30 cellular contexts compared by ENCODE assay signal in the genomic region with DNA sequence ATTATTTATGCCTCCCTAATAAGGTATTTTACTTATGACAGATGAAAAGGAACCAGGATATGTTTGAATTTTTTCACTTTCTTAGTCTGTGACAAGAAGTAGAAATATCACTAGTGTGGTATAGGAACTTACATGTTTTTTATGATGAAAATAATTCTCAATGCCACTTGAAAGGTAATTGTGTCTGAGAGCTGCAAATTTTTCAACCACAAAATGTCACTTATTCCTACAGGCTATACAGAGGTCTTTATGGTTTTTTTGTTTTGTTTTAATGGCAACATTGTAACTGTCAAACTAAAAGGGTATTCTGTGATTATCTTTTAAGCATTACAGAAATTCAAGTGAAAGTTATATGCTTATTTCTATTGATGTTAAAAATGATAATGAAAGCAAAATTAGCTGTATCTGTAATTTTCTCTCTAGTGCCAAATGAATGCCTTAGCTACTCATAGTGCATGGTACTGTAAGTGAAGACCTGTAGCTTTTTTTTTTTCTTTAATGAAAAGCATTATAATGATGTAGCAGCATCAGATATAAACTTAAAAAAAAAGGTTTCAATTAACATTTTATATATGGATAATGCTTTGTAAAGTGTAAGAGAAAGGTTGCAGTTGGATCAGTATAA. TPM values are rescaled to one million over a fixed set of nuclear protein-coding genes. Genes with fewer than 3 reads are reported as not detected.
A peak's percentile ranks its signal among the peaks of the same experiment; 100 is the strongest.
DNase-seq lines count a peak whose midpoint lies in the region; ATAC-seq and TF ChIP-seq lines count a peak whose summit lies in the region.
"Had no signal": no experiment of that assay in that cellular context is flagged by ENCODE, and none has a peak within 500 bp of the region (broad histone marks: within the 10 kb centered on the region; RNA-seq: fewer than 3 reads in every experiment).

No MANE protein-coding gene starts in this region.

- H3K4me3 Mint-ChIP-seq in natural killer cell, result no peak overlapping the region
- H3K4me3 Mint-ChIP-seq in natural killer cell treated with Interleukin-12 subunit alpha and Interleukin-12 subunit beta and Interleukin-15 and Interleukin-18, amount 100 ng/mL, for 72 hours, result no peak overlapping the region
- H3K4me3 Mint-ChIP-seq in activated CD8-positive, alpha-beta T cell treated with anti-CD3 and anti-CD28 coated beads, Interleukin-2, amount 10 ng/mL, durations not matched to agents 7 days and 5 days, result no peak overlapping the region
- H3K4me3 Mint-ChIP-seq in naive thymus-derived CD4-positive, alpha-beta T cell, result no peak overlapping the region
- H3K4me3 Mint-ChIP-seq: HFFc6, nephron had no signal

- CTCF ChIA-PET in activated CD8-positive, alpha-beta T cell treated with anti-CD3 and anti-CD28 coated beads, Interleukin-2, amount 10 ng/mL, durations not matched to agents 7 days and 5 days (lab: Charles Lee), result interaction anchor here (1.3 to 4.7 kb wide), 6 partner anchors 10 to 39 kb away, joined by 4 to 26 read pairs (median 6); a partner anchor contains a TSS
- CTCF ChIA-PET in naive thymus-derived CD4-positive, alpha-beta T cell (lab: Charles Lee), result interaction anchor here (1.0 to 1.4 kb wide), 3 partner anchors 11 to 40 kb away, joined by 3 read pairs; no protein-coding TSS in a partner anchor

- H3K27me3 ChIP-seq in naive thymus-derived CD4-positive, alpha-beta T cell (ENCODE audit: control insufficient read depth in 2 of 2, insufficient read depth in 2 of 2, low read length in 2 of 2), result no peaks in the 10 kb centered on the region
- H3K27me3 ChIP-seq: breast epithelium, colonic mucosa, upper lobe of left lung had no signal

- ATAC-seq in natural killer cell (peak in 1 of 3 donors; percentile 18), HG03378 (IDR thresholded peaks at IDR 0.05; ENCODE audit: unreplicated experiment) (no peak), HG03097 (IDR thresholded peaks at IDR 0.05; ENCODE audit: low FRiP score, unreplicated experiment) (no peak)
- ATAC-seq in natural killer cell treated with Interleukin-12 subunit alpha and Interleukin-12 subunit beta and Interleukin-15 and Interleukin-18, amount 100 ng/mL, for 72 hours, result no peak
- ATAC-seq in activated CD8-positive, alpha-beta T cell treated with anti-CD3 and anti-CD28 coated beads, Interleukin-2, amount 10 ng/mL, durations not matched to agents 7 days and 5 days, result peak; percentile 61
- peak; percentile 53 for ATAC-seq in naive thymus-derived CD4-positive, alpha-beta T cell
- ATAC-seq: HepG2, PC-3, Right ventricle myocardium inferior had no signal

- H3K9me3 Mint-ChIP-seq in natural killer cell, result no peaks in the 10 kb centered on the region
- H3K9me3 Mint-ChIP-seq in natural killer cell treated with Interleukin-12 subunit alpha and Interleukin-12 subunit beta and Interleukin-15 and Interleukin-18, amount 100 ng/mL, for 72 hours, result no peaks in the 10 kb centered on the region
- no peaks in the 10 kb centered on the region for H3K9me3 Mint-ChIP-seq in activated CD8-positive, alpha-beta T cell treated with anti-CD3 and anti-CD28 coated beads, Interleukin-2, amount 10 ng/mL, durations not matched to agents 7 days and 5 days (ENCODE audit: insufficient read depth)
- peaks cover 0 to 11% (median 0%) of the 10 kb centered on the region in 11 donors for H3K9me3 Mint-ChIP-seq in naive thymus-derived CD4-positive, alpha-beta T cell
- H3K9me3 Mint-ChIP-seq: HFFc6, nephron had no signal

- no peaks in the 10 kb centered on the region for H3K9me3 ChIP-seq in naive thymus-derived CD4-positive, alpha-beta T cell (ENCODE audit: control insufficient read depth in 2 of 3, low read length in 3 of 3)
- H3K9me3 ChIP-seq: breast epithelium, colonic mucosa, upper lobe of left lung had no signal

- H3K36me3 Mint-ChIP-seq in natural killer cell, result peaks cover 13% of the 10 kb centered on the region
- H3K36me3 Mint-ChIP-seq in natural killer cell treated with Interleukin-12 subunit alpha and Interleukin-12 subunit beta and Interleukin-15 and Interleukin-18, amount 100 ng/mL, for 72 hours, result peaks cover 9% of the 10 kb centered on the region
- H3K36me3 Mint-ChIP-seq in activated CD8-positive, alpha-beta T cell treated with anti-CD3 and anti-CD28 coated beads, Interleukin-2, amount 10 ng/mL, durations not matched to agents 7 days and 5 days (ENCODE audit: low read depth), result peaks cover 50% of the 10 kb centered on the region
- peaks cover 19 to 47% (median 25%) of the 10 kb centered on the region in 5 donors for H3K36me3 Mint-ChIP-seq in naive thymus-derived CD4-positive, alpha-beta T cell

- H3K4me1 Mint-ChIP-seq in natural killer cell, result peaks cover 25 to 38% of the 10 kb centered on the region in 2 donors
- H3K4me1 Mint-ChIP-seq in natural killer cell treated with Interleukin-12 subunit alpha and Interleukin-12 subunit beta and Interleukin-15 and Interleukin-18, amount 100 ng/mL, for 72 hours (ENCODE audit: low read depth in 2 of 2), result peaks cover 18 to 27% of the 10 kb centered on the region in 2 donors
- H3K4me1 Mint-ChIP-seq in activated CD8-positive, alpha-beta T cell treated with anti-CD3 and anti-CD28 coated beads, Interleukin-2, amount 10 ng/mL, durations not matched to agents 7 days and 5 days (ENCODE audit: low read depth), result peaks cover 33% of the 10 kb centered on the region
- H3K4me1 Mint-ChIP-seq in naive thymus-derived CD4-positive, alpha-beta T cell, result peaks cover 28 to 79% (median 49%) of the 10 kb centered on the region in 7 donors

- no peaks in the 10 kb centered on the region for H3K27me3 Mint-ChIP-seq in natural killer cell (ENCODE audit: low read depth in 2 of 2)
- no peaks in the 10 kb centered on the region for H3K27me3 Mint-ChIP-seq in natural killer cell treated with Interleukin-12 subunit alpha and Interleukin-12 subunit beta and Interleukin-15 and Interleukin-18, amount 100 ng/mL, for 72 hours
- no peaks in the 10 kb centered on the region for H3K27me3 Mint-ChIP-seq in activated CD8-positive, alpha-beta T cell treated with anti-CD3 and anti-CD28 coated beads, Interleukin-2, amount 10 ng/mL, durations not matched to agents 7 days and 5 days (ENCODE audit: low read depth)
- H3K27me3 Mint-ChIP-seq in naive thymus-derived CD4-positive, alpha-beta T cell, result no peaks in the 10 kb centered on the region

- peak overlapping the region; percentile 50 to 60 for H3K27ac Mint-ChIP-seq in natural killer cell
- no peak overlapping the region for H3K27ac Mint-ChIP-seq in natural killer cell treated with Interleukin-12 subunit alpha and Interleukin-12 subunit beta and Interleukin-15 and Interleukin-18, amount 100 ng/mL, for 72 hours
- no peak overlapping the region for H3K27ac Mint-ChIP-seq in activated CD8-positive, alpha-beta T cell treated with anti-CD3 and anti-CD28 coated beads, Interleukin-2, amount 10 ng/mL, durations not matched to agents 7 days and 5 days
- H3K27ac Mint-ChIP-seq in naive thymus-derived CD4-positive, alpha-beta T cell, result peak overlapping the region in 3 of 9 donors; percentile 25 to 56 (median 42)
- H3K27ac Mint-ChIP-seq: HFFc6, nephron had no signal

- peaks cover 10% of the 10 kb centered on the region in 2 donors for H3K4me1 ChIP-seq in naive thymus-derived CD4-positive, alpha-beta T cell (ENCODE audit: control insufficient read depth in 2 of 2, insufficient read depth in 2 of 2, low read length in 2 of 2)
- H3K4me1 ChIP-seq: breast epithelium, colonic mucosa had no signal

- no peak for DNase-seq in natural killer cell
- no peak for DNase-seq in natural killer cell treated with Interleukin-12 subunit alpha and Interleukin-12 subunit beta and Interleukin-15 and Interleukin-18, amount 100 ng/mL, for 72 hours (ENCODE audit: low spot score)
- DNase-seq in activated CD8-positive, alpha-beta T cell treated with anti-CD3 and anti-CD28 coated beads, Interleukin-2, amount 10 ng/mL, durations not matched to agents 7 days and 5 days, result no peak
- no peak for DNase-seq in naive thymus-derived CD4-positive, alpha-beta T cell
- DNase-seq in HuH-7 (ENCODE audit: low spot score), result no peak
- DNase-seq: activated CD4-positive, alpha-beta T cell treated with anti-CD3 and anti-CD28 coated beads for 4 hours; activated gamma-delta T cell; amygdala; colonic mucosa; effector memory CD4-positive, alpha-beta T cell; erythroblast; HFFc6; midbrain; NCI-H1092 treated with DMSO at 0.1 percent for 48 hours; NCI-H1930; NCI-H524 treated with DMSO at 0.1 percent for 48 hours; NK-92 treated with Interleukin-12 subunit alpha and Interleukin-12 subunit beta, amount 100 ng/mL, for 24 hours; PC-3; retina; stimulated activated CD4-positive, alpha-beta T cell treated with anti-CD3 and anti-CD28 coated beads, Interleukin-2, amount 100 ng/mL, for 24 hours; substantia nigra; T-helper 2 cell; upper lobe of left lung had no signal

- H3K4me3 ChIP-seq in naive thymus-derived CD4-positive, alpha-beta T cell (ENCODE audit: low read length), result no peak overlapping the region
- H3K4me3 ChIP-seq: breast epithelium, colonic mucosa, upper lobe of left lung had no signal

- POLR2A ChIA-PET in activated CD8-positive, alpha-beta T cell treated with anti-CD3 and anti-CD28 coated beads, Interleukin-2, amount 10 ng/mL, durations not matched to agents 7 days and 5 days (lab: Charles Lee), result interaction anchor here (2.0 kb wide), 1 partner anchor 15 kb away, joined by 15 read pairs; a partner anchor contains a TSS
- POLR2A ChIA-PET in naive thymus-derived CD4-positive, alpha-beta T cell (lab: Charles Lee), result interaction anchor here (2.0 to 4.4 kb wide), 2 partner anchors 11 to 14 kb away, joined by 14 to 17 read pairs; a partner anchor contains a TSS

- TF ChIP-seq CTCF in natural killer cell (IDR thresholded peaks at IDR 0.05), result no peak

- H3K36me3 ChIP-seq in naive thymus-derived CD4-positive, alpha-beta T cell (ENCODE audit: control insufficient read depth in 2 of 3, insufficient read depth in 3 of 3, low read length in 3 of 3), result peaks cover 0 to 31% (median 9%) of the 10 kb centered on the region in 3 experiments

- intact Hi-C loops in natural killer cell (cut with micrococcal nuclease), result no loop called here
- intact Hi-C loops in naive thymus-derived CD4-positive, alpha-beta T cell (cut with micrococcal nuclease), result no loop called here

- no peak overlapping the region for H3K27ac ChIP-seq in naive thymus-derived CD4-positive, alpha-beta T cell (ENCODE audit: low read depth, low read length)
- H3K27ac ChIP-seq: breast epithelium, C4-2B, colonic mucosa, upper lobe of left lung had no signal

RNA-seq across cellular contexts. Expression of a gene that starts 14.7 kb away (rescaled TPM):
- total RNA-seq in natural killer cell, result 10 to 100 TPM; 57.4 to 73.5 (median 67.9) TPM
- 10 to 100 TPM; 47.9 to 49.7 TPM for total RNA-seq in natural killer cell treated with Interleukin-12 subunit alpha and Interleukin-12 subunit beta and Interleukin-15 and Interleukin-18, amount 100 ng/mL, for 72 hours
- 10 to 100 TPM; 45.1 to 50.7 TPM for total RNA-seq in activated CD8-positive, alpha-beta T cell treated with anti-CD3 and anti-CD28 coated beads, Interleukin-2, amount 10 ng/mL, durations not matched to agents 7 days and 5 days
- 10 to 100 TPM; 56.5 to 73.2 (median 62.0) TPM for total RNA-seq in naive thymus-derived CD4-positive, alpha-beta T cell
- polyA plus RNA-seq in naive thymus-derived CD4-positive, alpha-beta T cell, result 10 to 100 TPM; 12.0 to 12.7 TPM

Comparison
In these comparisons a context has a peak if more than half of its experiments do, and no peak if none do; other contexts are left out.
1. H3K27ac Mint-ChIP-seq: peak in natural killer cell (2 of 2); none in natural killer cell treated with Interleukin-12 subunit alpha and Interleukin-12 subunit beta and Interleukin-15 and Interleukin-18, amount 100 ng/mL, for 72 hours (0 of 2) and activated CD8-positive, alpha-beta T cell treated with anti-CD3 and anti-CD28 coated beads, Interleukin-2, amount 10 ng/mL, durations not matched to agents 7 days and 5 days (single experiment).
2. ATAC-seq: peak in activated CD8-positive, alpha-beta T cell treated with anti-CD3 and anti-CD28 coated beads, Interleukin-2, amount 10 ng/mL, durations not matched to agents 7 days and 5 days (single experiment) and naive thymus-derived CD4-positive, alpha-beta T cell (single experiment); none in natural killer cell treated with Interleukin-12 subunit alpha and Interleukin-12 subunit beta and Interleukin-15 and Interleukin-18, amount 100 ng/mL, for 72 hours (0 of 2), HG03378 (single experiment) and HG03097 (single experiment).